In genomic region chr16:71961066-71962039, GRCh38 we compare ENCODE assay signal across 7 cellular contexts. TPM values are rescaled to one million over a fixed set of nuclear protein-coding genes. Genes with fewer than 3 reads are reported as not detected.
DNase-seq lines count a peak whose midpoint lies in the region; ATAC-seq, FAIRE-seq and TF ChIP-seq lines count a peak whose summit lies in the region.

No MANE protein-coding gene starts in this region.

- dilution Hi-C loops in mammary epithelial cell (cut with HindIII; ENCODE audit: low sequenced_read_pairs): no loop called here

- no TSS peak for BruUV-seq in mammary epithelial cell (replicated peaks; lab: Mats Ljungman, UMichigan)

- peak; percentile 78 for FAIRE-seq in GM12892 (lab: Jason Lieb, UNC)

- peak; percentile 78 for TF ChIP-seq CTCF in WERI-Rb-1 (IDR thresholded peaks at IDR 0.05; ENCODE audit: low read depth, low read length)
- peak; percentile 84 to 87 for TF ChIP-seq CTCF in mammary epithelial cell (conservative IDR thresholded peaks at IDR 0.05 in 1 of 2, IDR thresholded peaks at IDR 0.05 in 1 of 2; ENCODE audit: extremely low read depth in 1 of 2, insufficient read depth in 1 of 2, low read depth in 1 of 2, low read length in 2 of 2)

- CTCF ChIA-PET in mammary epithelial cell (lab: Charles Lee; ENCODE audit: low non-redundant PET): interaction anchor here (0.6 to 0.7 kb wide), 8 partner anchors 10 to 396 kb away, joined by 3 to 10 read pairs (median 4); partner anchors contain the start of genes MARVELD3 and ZNF821

- H3K36me3 ChIP-seq in WERI-Rb-1 (no peaks in the 10 kb centered on the region), mammary epithelial cell (ENCODE audit: insufficient read depth, low read length) (no peaks in the 10 kb centered on the region)

- H3K4me2 ChIP-seq in mammary epithelial cell (ENCODE audit: insufficient read depth, low read depth, low read length): no peak overlapping the region

- H3K27ac ChIP-seq in WERI-Rb-1: no peak overlapping the region
- H3K27ac ChIP-seq in mammary epithelial cell (ENCODE audit: insufficient read depth, low read depth, low read length): no peak overlapping the region

- ATAC-seq in HG02981 (IDR thresholded peaks at IDR 0.05; ENCODE audit: unreplicated experiment): peak; percentile 86

- 56% methylated on average over 10 of the region's 14 CpGs for WGBS in mammary epithelial cell (ENCODE audit: low coverage, missing lambda C conversion rate)

- H3K4me3 ChIP-seq in WERI-Rb-1 (ENCODE audit: low read depth, low read length) (no peak overlapping the region), mammary epithelial cell (replicated peaks in 1 of 3; ENCODE audit: insufficient read depth in 1 of 3, low read depth in 2 of 3, low read length in 3 of 3) (no peak overlapping the region)

- no peaks in the 10 kb centered on the region for H3K79me2 ChIP-seq in mammary epithelial cell (ENCODE audit: insufficient read depth, low read length)

- DNase-seq in GM12892 (ENCODE audit: insufficient read length): peak; percentile 29
- DNase-seq in NCI-H2196 (lab: John Stamatoyannopoulos, UW; ENCODE audit: unreplicated experiment): peak; percentile 63
- peak; percentile 88 for DNase-seq in WERI-Rb-1
- peak; percentile 79 for DNase-seq in mammary epithelial cell
- DNase-seq in islet precursor cell: peak; percentile 96
- peak; percentile 52 to 64 for DNase-seq in stimulated activated CD4-positive, alpha-beta T cell treated with anti-CD3 and anti-CD28 coated beads, Interleukin-1b, Interleukin-23, amount 100 ng/mL, for 1 hour (ENCODE audit: low read depth in 2 of 2)

- no peak overlapping the region for H2AFZ ChIP-seq in mammary epithelial cell (ENCODE audit: low read depth, low read length)

- TF ChIP-seq POLR2A in GM12892 (IDR thresholded peaks at IDR 0.05; ENCODE audit: low read depth, low read length): no peak

- H4K20me1 ChIP-seq in mammary epithelial cell (ENCODE audit: insufficient read depth, low read length): no peaks in the 10 kb centered on the region

- in situ Hi-C loops in mammary epithelial cell (cut with MboI; ENCODE audit: low sequenced_read_pairs in 2 of 2): no loop called here

- intact Hi-C loops in mammary epithelial cell (cut with micrococcal nuclease): loop anchor here (1.0 to 2.0 kb wide), 7 partner anchors 33 to 350 kb away; partner anchors contain the start of gene ATXN1L

- H3K9me3 ChIP-seq in WERI-Rb-1 (ENCODE audit: severe bottlenecking) (no peaks in the 10 kb centered on the region), mammary epithelial cell (replicated peaks; ENCODE audit: insufficient read depth, low read length) (no peaks in the 10 kb centered on the region)

- no peak overlapping the region for H3K9ac ChIP-seq in mammary epithelial cell (ENCODE audit: insufficient read depth, low read length)

- no peaks in the 10 kb centered on the region for H3K4me1 ChIP-seq in mammary epithelial cell (ENCODE audit: insufficient read depth, low read length)

- H3K27me3 ChIP-seq in WERI-Rb-1 (ENCODE audit: insufficient read depth, low read depth, severe bottlenecking): no peaks in the 10 kb centered on the region
- no peaks in the 10 kb centered on the region for H3K27me3 ChIP-seq in mammary epithelial cell (ENCODE audit: insufficient read depth, low read length)

RNA-seq across cellular contexts. Expression of gene PKD1L3, which starts 38.8 kb away (rescaled TPM):
- not detected for polyA plus RNA-seq in GM12892 (2012; ENCODE audit: missing spikeins)
- under 1 TPM in 1 of 2 donors, not detected in 1; under 0.01 TPM for total RNA-seq in mammary epithelial cell
- polyA plus RNA-seq in mammary epithelial cell: not detected
- polyA minus RNA-seq in mammary epithelial cell: not detected

RNA-seq across cellular contexts. Expression of gene DHODH, which starts 47.2 kb away (rescaled TPM):
- polyA plus RNA-seq in GM12892 (2012; ENCODE audit: missing spikeins): 14.8 TPM
- total RNA-seq in mammary epithelial cell: 1 to 10 TPM; 2.0 to 5.9 TPM
- polyA plus RNA-seq in mammary epithelial cell: 5.1 TPM
- polyA minus RNA-seq in mammary epithelial cell: 1.4 TPM

Comparison
In these comparisons a context has a peak if more than half of its experiments do, and no peak if none do; other contexts are left out.
1. DNase-seq: peak in every context shown above with its lines; median percentile 96 in islet precursor cell; 88 in WERI-Rb-1; 79 in mammary epithelial cell; 63 in NCI-H2196; 58 in stimulated activated CD4-positive, alpha-beta T cell treated with anti-CD3 and anti-CD28 coated beads, Interleukin-1b, Interleukin-23, amount 100 ng/mL, for 1 hour; 29 in GM12892.